In the genomic region with DNA sequence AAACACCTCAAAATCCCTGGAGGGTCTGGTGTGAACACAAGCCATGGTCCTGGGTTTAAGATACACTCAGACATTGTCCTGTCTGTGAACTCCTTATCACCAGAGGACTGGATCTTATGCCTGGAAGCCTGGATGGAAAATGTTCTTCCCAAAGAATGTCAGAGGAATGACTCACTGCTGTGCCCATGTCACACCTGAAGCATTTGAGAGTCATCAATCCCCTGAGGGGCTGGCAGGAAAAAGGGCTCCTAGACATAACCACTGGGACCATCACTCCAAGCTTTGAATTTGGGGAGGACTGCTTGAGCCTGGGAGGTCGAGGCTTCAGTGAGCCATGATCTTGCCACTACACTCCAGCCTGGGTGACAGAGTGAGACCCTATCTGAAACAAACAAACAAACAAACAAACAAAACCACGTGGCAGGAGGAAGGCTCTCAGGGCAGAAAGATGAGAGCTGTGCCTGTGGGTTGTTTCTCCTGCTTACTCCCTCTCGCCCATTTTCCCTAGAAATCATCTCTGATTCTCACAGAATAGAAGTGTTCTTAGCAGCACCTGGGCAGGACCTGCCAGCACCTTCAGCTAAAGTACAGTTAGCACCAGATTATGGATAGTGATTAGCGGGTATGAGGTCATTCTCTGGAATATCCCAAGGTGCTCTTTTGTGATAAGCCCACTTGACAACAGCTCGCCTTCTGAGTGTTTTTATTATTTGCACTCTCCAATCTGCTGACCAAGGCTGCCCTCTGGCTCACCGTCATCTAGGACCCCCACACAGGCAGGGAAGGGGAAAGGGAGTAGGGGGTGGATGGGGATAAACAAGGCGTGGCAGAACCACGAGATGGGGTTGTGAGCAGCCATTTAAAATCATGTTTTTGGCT, we compare ENCODE assay signal across 1 cellular context.
TF ChIP-seq lines count a peak whose summit lies in the region.

No MANE protein-coding gene starts in this region.

TF ChIP-seq in HCT116, 20 proteins besides CTCF, POLR2A, EP300 and RAD21:
- TF ChIP-seq FOSL1 (IDR thresholded peaks at IDR 0.05; ENCODE audit: low read depth) = peak; percentile 86
- TF ChIP-seq ZNF274 (IDR thresholded peaks at IDR 0.05; ENCODE audit: low read depth, low read length) = no peak
- TF ChIP-seq SIN3A (IDR thresholded peaks at IDR 0.05; ENCODE audit: low read depth) = no peak
- TF ChIP-seq, protein P1, sequence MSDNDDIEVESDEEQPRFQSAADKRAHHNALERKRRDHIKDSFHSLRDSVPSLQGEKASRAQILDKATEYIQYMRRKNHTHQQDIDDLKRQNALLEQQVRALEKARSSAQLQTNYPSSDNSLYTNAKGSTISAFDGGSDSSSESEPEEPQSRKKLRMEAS (IDR thresholded peaks at IDR 0.05) = 0 out of 2 replicates have a peak, but pooled peaks have one; percentile 50
- peak; percentile 78 for TF ChIP-seq JUND (IDR thresholded peaks at IDR 0.05)
- no peak for TF ChIP-seq CBX3 (IDR thresholded peaks at IDR 0.05; ENCODE audit: low read depth)
- TF ChIP-seq TCF7L2 (IDR thresholded peaks at IDR 0.05; ENCODE audit: borderline replicate concordance, extremely low read depth, insufficient read depth, insufficient read length) = no peak
- TF ChIP-seq SP1 (IDR thresholded peaks at IDR 0.05; ENCODE audit: low read depth) = peak; percentile 48
- TF ChIP-seq ELF1 (IDR thresholded peaks at IDR 0.05; ENCODE audit: borderline replicate concordance, low read depth) = no peak
- TF ChIP-seq, protein P2, sequence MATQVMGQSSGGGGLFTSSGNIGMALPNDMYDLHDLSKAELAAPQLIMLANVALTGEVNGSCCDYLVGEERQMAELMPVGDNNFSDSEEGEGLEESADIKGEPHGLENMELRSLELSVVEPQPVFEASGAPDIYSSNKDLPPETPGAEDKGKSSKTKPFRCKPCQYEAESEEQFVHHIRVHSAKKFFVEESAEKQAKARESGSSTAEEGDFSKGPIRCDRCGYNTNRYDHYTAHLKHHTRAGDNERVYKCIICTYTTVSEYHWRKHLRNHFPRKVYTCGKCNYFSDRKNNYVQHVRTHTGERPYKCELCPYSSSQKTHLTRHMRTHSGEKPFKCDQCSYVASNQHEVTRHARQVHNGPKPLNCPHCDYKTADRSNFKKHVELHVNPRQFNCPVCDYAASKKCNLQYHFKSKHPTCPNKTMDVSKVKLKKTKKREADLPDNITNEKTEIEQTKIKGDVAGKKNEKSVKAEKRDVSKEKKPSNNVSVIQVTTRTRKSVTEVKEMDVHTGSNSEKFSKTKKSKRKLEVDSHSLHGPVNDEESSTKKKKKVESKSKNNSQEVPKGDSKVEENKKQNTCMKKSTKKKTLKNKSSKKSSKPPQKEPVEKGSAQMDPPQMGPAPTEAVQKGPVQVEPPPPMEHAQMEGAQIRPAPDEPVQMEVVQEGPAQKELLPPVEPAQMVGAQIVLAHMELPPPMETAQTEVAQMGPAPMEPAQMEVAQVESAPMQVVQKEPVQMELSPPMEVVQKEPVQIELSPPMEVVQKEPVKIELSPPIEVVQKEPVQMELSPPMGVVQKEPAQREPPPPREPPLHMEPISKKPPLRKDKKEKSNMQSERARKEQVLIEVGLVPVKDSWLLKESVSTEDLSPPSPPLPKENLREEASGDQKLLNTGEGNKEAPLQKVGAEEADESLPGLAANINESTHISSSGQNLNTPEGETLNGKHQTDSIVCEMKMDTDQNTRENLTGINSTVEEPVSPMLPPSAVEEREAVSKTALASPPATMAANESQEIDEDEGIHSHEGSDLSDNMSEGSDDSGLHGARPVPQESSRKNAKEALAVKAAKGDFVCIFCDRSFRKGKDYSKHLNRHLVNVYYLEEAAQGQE (IDR thresholded peaks at IDR 0.05; ENCODE audit: low read depth) = no peak
- TF ChIP-seq, protein P3, sequence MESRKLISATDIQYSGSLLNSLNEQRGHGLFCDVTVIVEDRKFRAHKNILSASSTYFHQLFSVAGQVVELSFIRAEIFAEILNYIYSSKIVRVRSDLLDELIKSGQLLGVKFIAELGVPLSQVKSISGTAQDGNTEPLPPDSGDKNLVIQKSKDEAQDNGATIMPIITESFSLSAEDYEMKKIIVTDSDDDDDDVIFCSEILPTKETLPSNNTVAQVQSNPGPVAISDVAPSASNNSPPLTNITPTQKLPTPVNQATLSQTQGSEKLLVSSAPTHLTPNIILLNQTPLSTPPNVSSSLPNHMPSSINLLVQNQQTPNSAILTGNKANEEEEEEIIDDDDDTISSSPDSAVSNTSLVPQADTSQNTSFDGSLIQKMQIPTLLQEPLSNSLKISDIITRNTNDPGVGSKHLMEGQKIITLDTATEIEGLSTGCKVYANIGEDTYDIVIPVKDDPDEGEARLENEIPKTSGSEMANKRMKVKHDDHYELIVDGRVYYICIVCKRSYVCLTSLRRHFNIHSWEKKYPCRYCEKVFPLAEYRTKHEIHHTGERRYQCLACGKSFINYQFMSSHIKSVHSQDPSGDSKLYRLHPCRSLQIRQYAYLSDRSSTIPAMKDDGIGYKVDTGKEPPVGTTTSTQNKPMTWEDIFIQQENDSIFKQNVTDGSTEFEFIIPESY (IDR thresholded peaks at IDR 0.05; ENCODE audit: extremely low read depth, insufficient replicate concordance, low read length) = no peak
- no peak for TF ChIP-seq SRF (IDR thresholded peaks at IDR 0.05; ENCODE audit: low read depth)
- TF ChIP-seq CEBPB (IDR thresholded peaks at IDR 0.05; ENCODE audit: low read depth) = no peak
- TF ChIP-seq, protein P4, sequence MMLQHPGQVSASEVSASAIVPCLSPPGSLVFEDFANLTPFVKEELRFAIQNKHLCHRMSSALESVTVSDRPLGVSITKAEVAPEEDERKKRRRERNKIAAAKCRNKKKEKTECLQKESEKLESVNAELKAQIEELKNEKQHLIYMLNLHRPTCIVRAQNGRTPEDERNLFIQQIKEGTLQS (IDR thresholded peaks at IDR 0.05) = no peak
- no peak for TF ChIP-seq POLR2AphosphoS5 (IDR thresholded peaks at IDR 0.05; ENCODE audit: low read depth, low read length)
- TF ChIP-seq EZH2phosphoT487 (IDR thresholded peaks at IDR 0.05; ENCODE audit: borderline replicate concordance) = no peak
